Comparison of ENCODE assay signal across 9 cellular contexts in the genomic region with DNA sequence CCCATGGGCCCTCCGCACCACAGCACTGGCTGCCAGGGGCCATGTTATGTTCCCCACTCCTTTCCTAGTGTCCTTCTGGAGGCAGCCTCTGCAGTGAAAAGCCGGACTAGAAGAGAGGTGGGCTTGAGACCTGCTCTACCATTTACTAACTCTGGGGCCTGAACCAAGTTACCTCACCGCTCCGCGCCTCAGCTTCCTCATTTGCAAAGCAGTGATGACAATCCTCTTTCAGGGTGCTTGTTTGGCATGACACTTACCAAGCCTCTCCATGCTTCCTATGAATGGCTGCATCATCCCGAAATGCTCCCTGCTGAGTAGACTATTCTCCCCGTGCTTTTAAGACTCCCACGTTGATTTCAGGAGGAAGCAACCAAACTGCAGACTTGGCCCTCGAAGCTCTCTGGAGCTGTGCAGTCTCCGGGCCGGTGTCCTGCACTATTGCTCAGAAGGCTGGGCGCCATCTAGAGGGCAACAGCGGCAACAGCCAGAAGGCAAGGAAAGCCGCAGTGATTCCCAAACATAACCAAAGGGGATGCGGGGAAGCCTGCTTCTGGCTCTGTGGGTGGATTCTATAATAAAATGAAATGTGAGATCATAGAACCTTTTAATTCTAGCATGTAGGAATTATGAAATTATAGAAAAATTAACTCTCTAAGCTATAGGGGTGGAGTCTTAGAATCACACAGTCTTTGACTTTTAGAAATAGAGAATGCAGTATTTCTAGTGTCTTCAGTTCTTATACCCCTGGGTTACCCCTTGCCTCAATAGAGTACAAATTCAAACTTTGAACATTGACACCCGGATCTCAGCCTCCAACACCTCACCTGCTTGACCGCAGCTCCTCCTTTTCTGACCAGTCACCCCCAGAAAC.
DNase-seq lines count a peak whose midpoint lies in the region; ATAC-seq, FAIRE-seq and TF ChIP-seq lines count a peak whose summit lies in the region.
"Had no signal": no experiment of that assay in that cellular context is flagged by ENCODE, and none has a peak within 500 bp of the region (broad histone marks: within the 10 kb centered on the region; RNA-seq: fewer than 3 reads in every experiment).

No MANE protein-coding gene starts in this region.

- no peaks in the 10 kb centered on the region for H3K36me3 ChIP-seq in SU-DHL-6 (ENCODE audit: low read length)
- H3K36me3 ChIP-seq in K562 (ENCODE audit: control insufficient read depth, insufficient read depth, low read length) = no peaks in the 10 kb centered on the region

- TF ChIP-seq CTCF in SU-DHL-6 (IDR thresholded peaks at IDR 0.05; ENCODE audit: insufficient read depth, low read length, poor library complexity, severe bottlenecking) = peak; percentile 98
- TF ChIP-seq CTCF in K562 (IDR thresholded peaks at IDR 0.05 in 2 of 3, conservative IDR thresholded peaks at IDR 0.05 in 1 of 3; ENCODE audit: insufficient read depth in 2 of 3, low read depth in 1 of 3, low read length in 3 of 3) = peak; percentile 74 to 78 (median 75)

- intact Hi-C loops in activated CD4-positive, alpha-beta T cell treated with anti-CD3 and anti-CD28 coated beads for 36 hours (cut with DNase I, micrococcal nuclease) = loop anchor here in 1 of 2 experiments (5.0 kb wide), 1 partner anchor 412 kb away; no protein-coding TSS in a partner anchor
- intact Hi-C loops in K562 (cut with micrococcal nuclease) = loop anchor here (10.0 kb wide), 2 partner anchors 414 to 506 kb away; no protein-coding TSS in a partner anchor

- H2AFZ ChIP-seq in SU-DHL-6 (ENCODE audit: low read depth, low read length, severe bottlenecking) = peak overlapping the region; percentile 55
- H2AFZ ChIP-seq in K562 (ENCODE audit: low read depth, low read length) = no peak overlapping the region

- no peaks in the 10 kb centered on the region for H3K27me3 ChIP-seq in SU-DHL-6 (ENCODE audit: low read length)
- no peaks in the 10 kb centered on the region for H3K27me3 ChIP-seq in K562 (ENCODE audit: control insufficient read depth in 2 of 2, insufficient read depth in 2 of 2, low read length in 2 of 2)

- POLR2A ChIA-PET in activated CD4-positive, alpha-beta T cell treated with anti-CD3 and anti-CD28 coated beads for 36 hours (lab: Charles Lee) = no interaction called here
- POLR2A ChIA-PET in K562 (lab: Yijun Ruan, JAX) = no interaction called here

- H3F3A ChIP-seq in SU-DHL-6 (ENCODE audit: insufficient read depth) = no peaks in the 10 kb centered on the region

- TF ChIP-seq RAD21 in K562 (CRISPR knock-in tag; conservative IDR thresholded peaks at IDR 0.05 in 1 of 2, IDR thresholded peaks at IDR 0.05 in 1 of 2) = peak; percentile 46 to 63

- H3K9ac ChIP-seq in SU-DHL-6 (ENCODE audit: low read length) (no peak overlapping the region), K562 (ENCODE audit: insufficient read depth in 1 of 2, low read depth in 2 of 2, low read length in 2 of 2) (no peak overlapping the region)

- H3K4me1 Mint-ChIP-seq in activated CD4-positive, alpha-beta T cell treated with anti-CD3 and anti-CD28 coated beads for 36 hours = peaks cover 2% of the 10 kb centered on the region

- H4K20me1 ChIP-seq in SU-DHL-6 (ENCODE audit: low read depth, low read length) = no peaks in the 10 kb centered on the region
- no peaks in the 10 kb centered on the region for H4K20me1 ChIP-seq in K562 (replicated peaks; ENCODE audit: control insufficient read depth, insufficient read depth, low read length)

- in situ Hi-C loops in K562 (cut with MboI) = no loop called here

- DNase-seq in activated CD4-positive, alpha-beta T cell treated with anti-CD3 and anti-CD28 coated beads for 36 hours = peak; percentile 72
- no peak for DNase-seq in activated CD4-positive, alpha-beta T cell treated with anti-CD3 and anti-CD28 coated beads for 1 hour
- DNase-seq in NAMALWA (ENCODE audit: low spot score) = peak; percentile 63
- DNase-seq in K562 (ENCODE audit: extremely low read depth in 1 of 4, low spot score in 3 of 4) = peak; percentile 66 to 73 (median 70)
- peak; percentile 85 for DNase-seq in iPS-NIHi11 (ENCODE audit: low spot score)
- DNase-seq in smooth muscle cell of the brain vasculature (ENCODE audit: low read depth, low spot score) = peak; percentile 31

- no peaks in the 10 kb centered on the region for H3K36me3 Mint-ChIP-seq in activated CD4-positive, alpha-beta T cell treated with anti-CD3 and anti-CD28 coated beads for 36 hours (ENCODE audit: low read depth)

- WGBS in K562 (ENCODE audit: insufficient coverage, low coverage, missing lambda C conversion rate) = 2% methylated on average over 17 of the region's 17 CpGs

- H3K9me2 ChIP-seq in SU-DHL-6 (replicated peaks; ENCODE audit: insufficient read depth, low read length) = no peaks in the 10 kb centered on the region

- H3K27ac Mint-ChIP-seq in activated CD4-positive, alpha-beta T cell treated with anti-CD3 and anti-CD28 coated beads for 36 hours = no peak overlapping the region

- TF ChIP-seq POLR2A in K562 (conservative IDR thresholded peaks at IDR 0.05) = no peak

- no peaks in the 10 kb centered on the region for H3K79me2 ChIP-seq in SU-DHL-6 (ENCODE audit: insufficient read depth, low read length)
- H3K79me2 ChIP-seq in K562 (ENCODE audit: control insufficient read depth, insufficient read depth, low read length) = no peaks in the 10 kb centered on the region

- CTCF ChIA-PET in activated CD4-positive, alpha-beta T cell treated with anti-CD3 and anti-CD28 coated beads for 36 hours (lab: Charles Lee) = interaction anchor here (0.6 to 1.7 kb wide), 10 partner anchors 15 to 1450 kb away, joined by 3 to 6 read pairs (median 3); no protein-coding TSS in a partner anchor
- CTCF ChIA-PET in K562 (lab: Yijun Ruan, JAX; ENCODE audit: low intra/inter-chr PET ratio) = interaction anchor here (1.2 kb wide), 1 partner anchor 413 kb away, joined by 3 read pairs; no protein-coding TSS in a partner anchor

- H3K9me1 ChIP-seq in K562 (ENCODE audit: control insufficient read depth, insufficient read depth, low read length) = no peaks in the 10 kb centered on the region

- ATAC-seq in activated CD4-positive, alpha-beta T cell treated with anti-CD3 and anti-CD28 coated beads for 36 hours = peak; percentile 47
- ATAC-seq in HG02610 (IDR thresholded peaks at IDR 0.05; ENCODE audit: unreplicated experiment) = peak; percentile 88
- ATAC-seq in K562 = peak; percentile 99

- H3K4me3 ChIP-seq in SU-DHL-6 (ENCODE audit: insufficient read depth, low read length, poor library complexity, severe bottlenecking) = no peak overlapping the region
- H3K4me3 ChIP-seq in K562 = no peak overlapping the region

- no peak overlapping the region for H3K4me3 Mint-ChIP-seq in activated CD4-positive, alpha-beta T cell treated with anti-CD3 and anti-CD28 coated beads for 36 hours

- H3K4me1 ChIP-seq in K562 (replicated peaks in 1 of 2; ENCODE audit: control insufficient read depth in 2 of 2, insufficient read depth in 2 of 2, low read length in 2 of 2) = no peaks in the 10 kb centered on the region

- H3K27ac ChIP-seq in SU-DHL-6 (ENCODE audit: low read depth, low read length) (no peak overlapping the region), K562 (ENCODE audit: extremely low read depth, low read depth, low read length) (no peak overlapping the region)

- no peaks in the 10 kb centered on the region for H3K9me3 Mint-ChIP-seq in activated CD4-positive, alpha-beta T cell treated with anti-CD3 and anti-CD28 coated beads for 36 hours (ENCODE audit: low read depth)

- BruUV-seq in K562 (replicated peaks; lab: Mats Ljungman, UMichigan) = no TSS peak

- peaks cover 17% of the 10 kb centered on the region for H3K27me3 Mint-ChIP-seq in activated CD4-positive, alpha-beta T cell treated with anti-CD3 and anti-CD28 coated beads for 36 hours

- peak overlapping the region; percentile 16 for H3K4me2 ChIP-seq in SU-DHL-6 (ENCODE audit: low read depth, low read length, poor library complexity, severe bottlenecking)
- H3K4me2 ChIP-seq in K562 (ENCODE audit: insufficient read depth, low read length) = no peak overlapping the region

- no peak for FAIRE-seq in K562 (lab: Jason Lieb, UNC)
- FAIRE-seq: G401.6 had no signal

- no peaks in the 10 kb centered on the region for H3K9me3 ChIP-seq in SU-DHL-6 (ENCODE audit: insufficient read depth, low read length)
- H3K9me3 ChIP-seq in K562 (replicated peaks; ENCODE audit: control insufficient read depth, insufficient read depth, low read depth, low read length) = no peaks in the 10 kb centered on the region

- no peak for TF ChIP-seq EP300 in K562 (IDR thresholded peaks at IDR 0.05; ENCODE audit: low read length)

TF ChIP-seq in K562, 482 proteins besides CTCF, POLR2A, EP300 and RAD21 (continues in another document):
- TF ChIP-seq MXI1 (IDR thresholded peaks at IDR 0.05; ENCODE audit: low read depth, low read length) (no peak), KAT7 (CRISPR knock-in tag; IDR thresholded peaks at IDR 0.05; ENCODE audit: borderline replicate concordance) (no peak), SMC3 (conservative IDR thresholded peaks at IDR 0.05; ENCODE audit: insufficient read depth, low read depth, low read length) (peak; percentile 67; the same call in 1 of the 2 replicates), L3MBTL2 (IDR thresholded peaks at IDR 0.05) (peak; percentile 26; the same call in 1 of the 2 replicates), ZNF174 (CRISPR knock-in tag; IDR thresholded peaks at IDR 0.05) (no peak), ZNF232 (CRISPR knock-in tag; IDR thresholded peaks at IDR 0.05) (no peak), STAG1 (CRISPR knock-in tag; IDR thresholded peaks at IDR 0.05; ENCODE audit: borderline replicate concordance) (no peak; the same call in 1 of the 2 replicates), ZNF140 (CRISPR knock-in tag; IDR thresholded peaks at IDR 0.05) (no peak), RUNX1 (IDR thresholded peaks at IDR 0.05; ENCODE audit: low read depth) (no peak), JUNB (CRISPR knock-in tag; conservative IDR thresholded peaks at IDR 0.05) (no peak), HMGN3 (IDR thresholded peaks at IDR 0.05; ENCODE audit: borderline replicate concordance, extremely low read depth, insufficient read length, low read depth, low read length) (no peak)
- TF ChIP-seq, protein P1, sequence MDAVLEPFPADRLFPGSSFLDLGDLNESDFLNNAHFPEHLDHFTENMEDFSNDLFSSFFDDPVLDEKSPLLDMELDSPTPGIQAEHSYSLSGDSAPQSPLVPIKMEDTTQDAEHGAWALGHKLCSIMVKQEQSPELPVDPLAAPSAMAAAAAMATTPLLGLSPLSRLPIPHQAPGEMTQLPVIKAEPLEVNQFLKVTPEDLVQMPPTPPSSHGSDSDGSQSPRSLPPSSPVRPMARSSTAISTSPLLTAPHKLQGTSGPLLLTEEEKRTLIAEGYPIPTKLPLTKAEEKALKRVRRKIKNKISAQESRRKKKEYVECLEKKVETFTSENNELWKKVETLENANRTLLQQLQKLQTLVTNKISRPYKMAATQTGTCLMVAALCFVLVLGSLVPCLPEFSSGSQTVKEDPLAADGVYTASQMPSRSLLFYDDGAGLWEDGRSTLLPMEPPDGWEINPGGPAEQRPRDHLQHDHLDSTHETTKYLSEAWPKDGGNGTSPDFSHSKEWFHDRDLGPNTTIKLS (IDR thresholded peaks at IDR 0.05; ENCODE audit: borderline replicate concordance, low read depth) = no peak

Comparison
In these comparisons a context has a peak if more than half of its experiments do, and no peak if none do; other contexts are left out.
1. ATAC-seq: peak in every context shown above with its lines; median percentile 99 in K562; 88 in HG02610; 47 in activated CD4-positive, alpha-beta T cell treated with anti-CD3 and anti-CD28 coated beads for 36 hours.